Comparison of ENCODE assay signal across 8 cellular contexts in genomic region chr16:29199626-29200025, GRCh38.
A peak's percentile ranks its signal among the peaks of the same experiment; 100 is the strongest.
DNase-seq lines count a peak whose midpoint lies in the region; ATAC-seq and TF ChIP-seq lines count a peak whose summit lies in the region.
"Not testable (repeated sequence)": the region's sequence is repeated elsewhere in the genome, so short reads cannot be mapped to it uniquely, and the experiment has no call there.

No MANE protein-coding gene starts in this region.

- H3K4me1 ChIP-seq in SJSA1 (replicated peaks); gastrocnemius medialis; upper lobe of left lung: not testable (repeated sequence)
- H3K4me1 ChIP-seq in hepatocyte (ENCODE audit: insufficient read depth) (peaks cover 21% of the 10 kb centered on the region), muscle layer of colon (ENCODE audit: insufficient read depth, low read length) (peaks cover 33% of the 10 kb centered on the region)

- H2AFZ ChIP-seq in hepatocyte, result not testable (repeated sequence)

- TF ChIP-seq POLR2A in gastrocnemius medialis (IDR thresholded peaks at IDR 0.05); upper lobe of left lung (IDR thresholded peaks at IDR 0.05): not testable (repeated sequence)

- CTCF ChIA-PET in MCF 10A (lab: Yijun Ruan, JAX), result not testable (repeated sequence)

- peaks cover 34 to 58% of the 10 kb centered on the region in 2 donors for H3K36me3 Mint-ChIP-seq in CD14-positive monocyte
- not testable (repeated sequence) for H3K36me3 Mint-ChIP-seq in MCF 10A (ENCODE audit: insufficient read depth, unreplicated experiment)

- H3K36me3 ChIP-seq in SJSA1; hepatocyte (replicated peaks; ENCODE audit: insufficient read depth, low read depth); muscle layer of colon (ENCODE audit: insufficient read depth, low read length); gastrocnemius medialis; upper lobe of left lung: not testable (repeated sequence)

- H3K4me2 ChIP-seq in hepatocyte, result peak overlapping the region; percentile 49

- not testable (repeated sequence) for TF ChIP-seq CTCF in CD14-positive monocyte (IDR thresholded peaks at IDR 0.05); MCF 10A (IDR thresholded peaks at IDR 0.05; ENCODE audit: unreplicated experiment); hepatocyte (IDR thresholded peaks at IDR 0.05; ENCODE audit: poor library complexity); gastrocnemius medialis (IDR thresholded peaks at IDR 0.05 in 4 of 5, conservative IDR thresholded peaks at IDR 0.05 in 1 of 5); upper lobe of left lung (IDR thresholded peaks at IDR 0.05)

- POLR2A ChIA-PET in MCF 10A (lab: Yijun Ruan, JAX), result not testable (repeated sequence)

- not testable (repeated sequence) for H3K4me3 Mint-ChIP-seq in CD14-positive monocyte; MCF 10A (ENCODE audit: unreplicated experiment)

- H3K4me1 Mint-ChIP-seq in CD14-positive monocyte (peaks cover 15% of the 10 kb centered on the region), MCF 10A (ENCODE audit: insufficient read depth, unreplicated experiment) (peaks cover 11% of the 10 kb centered on the region)

- H3K9me3 Mint-ChIP-seq in CD14-positive monocyte (peaks cover 0 to 15% (median 0%) of the 10 kb centered on the region in 7 donors), MCF 10A (ENCODE audit: unreplicated experiment) (peaks cover 17% of the 10 kb centered on the region)

- not testable (repeated sequence) for DNase-seq in CD14-positive monocyte (ENCODE audit: low spot score); MCF 10A (ENCODE audit: unreplicated experiment); hepatocyte (ENCODE audit: low spot score)
- DNase-seq in SJSA1 (ENCODE audit: low read depth in 1 of 2, low spot score in 2 of 2) (peak; percentile 28 to 37), fibroblast of peridontal ligament (ENCODE audit: extremely low read depth) (peak; percentile 64), gastrocnemius medialis (peak in 1 of 2 donors; percentile 45), upper lobe of left lung (peak; percentile 21 to 78)

- in situ Hi-C loops in gastrocnemius medialis (cut with MboI; ENCODE audit: low sequenced_read_pairs in 4 of 4), result not testable (repeated sequence)

- 59% methylated on average over 12 of the region's 15 CpGs for WGBS in hepatocyte (ENCODE audit: low lambda C conversion rate, missing lambda C conversion rate)
- WGBS in upper lobe of left lung, 2 donors, result 62 to 71% methylated on average over 15 of the region's 15 CpGs

- intact Hi-C loops in CD14-positive monocyte (cut with micrococcal nuclease); MCF 10A (cut with micrococcal nuclease); gastrocnemius medialis (cut with DNase I; ENCODE audit: low total_unique reads): not testable (repeated sequence)

- H3K27ac ChIP-seq in SJSA1 (peak overlapping the region; percentile 31; the same call in 1 of the 2 replicates), hepatocyte (peak overlapping the region; percentile 92), muscle layer of colon (ENCODE audit: low read depth, low read length) (peak overlapping the region; percentile 72), gastrocnemius medialis (peak overlapping the region; percentile 40 to 61 (median 45)), upper lobe of left lung (peak overlapping the region; percentile 15 to 58 (median 32))

- ATAC-seq in gastrocnemius medialis, result peak; percentile 50 to 57
- peak in 1 of 2 donors; percentile 45 for ATAC-seq in upper lobe of left lung (ENCODE audit: low FRiP score in 2 of 2)

- H3K79me2 ChIP-seq in hepatocyte, result not testable (repeated sequence)

- H3K9me3 ChIP-seq in SJSA1 (replicated peaks); hepatocyte (ENCODE audit: low read depth); muscle layer of colon (ENCODE audit: low read length); gastrocnemius medialis; upper lobe of left lung: not testable (repeated sequence)

- not testable (repeated sequence) for H3K9me2 ChIP-seq in hepatocyte (replicated peaks; ENCODE audit: insufficient read depth)

- not testable (repeated sequence) for H3K4me3 ChIP-seq in SJSA1; hepatocyte; muscle layer of colon (ENCODE audit: low read depth in 1 of 2, low read length in 2 of 2); gastrocnemius medialis; upper lobe of left lung

- H3K27ac Mint-ChIP-seq in CD14-positive monocyte (peak overlapping the region; percentile 54 to 89 (median 86)), MCF 10A (ENCODE audit: low read depth, unreplicated experiment) (peak overlapping the region; percentile 87)

- not testable (repeated sequence) for H4K20me1 ChIP-seq in hepatocyte (ENCODE audit: insufficient read depth, poor library complexity, severe bottlenecking)

- not testable (repeated sequence) for TF ChIP-seq EP300 in upper lobe of left lung (IDR thresholded peaks at IDR 0.05)

- H3K27me3 Mint-ChIP-seq in CD14-positive monocyte (ENCODE audit: low read depth in 3 of 3), result not testable (repeated sequence)
- peaks cover 20% of the 10 kb centered on the region for H3K27me3 Mint-ChIP-seq in MCF 10A (ENCODE audit: insufficient read depth, unreplicated experiment)

- BruUV-seq in MCF 10A (replicated peaks; lab: Mats Ljungman, UMichigan), result not testable (repeated sequence)

- not testable (repeated sequence) for H3K27me3 ChIP-seq in SJSA1 (replicated peaks); hepatocyte; muscle layer of colon (ENCODE audit: control insufficient read depth in 1 of 2, insufficient read depth in 2 of 2, low read length in 2 of 2); gastrocnemius medialis; upper lobe of left lung

- not testable (repeated sequence) for H3K9ac ChIP-seq in muscle layer of colon (ENCODE audit: low read length)

Comparison
In these comparisons a context has a peak if more than half of its experiments do, and no peak if none do; other contexts are left out.
1. H3K27ac ChIP-seq: peak in every context shown above with its lines; median percentile 92 in hepatocyte; 72 in muscle layer of colon; 45 in gastrocnemius medialis; 32 in upper lobe of left lung; 31 in SJSA1.